In the genomic region with DNA sequence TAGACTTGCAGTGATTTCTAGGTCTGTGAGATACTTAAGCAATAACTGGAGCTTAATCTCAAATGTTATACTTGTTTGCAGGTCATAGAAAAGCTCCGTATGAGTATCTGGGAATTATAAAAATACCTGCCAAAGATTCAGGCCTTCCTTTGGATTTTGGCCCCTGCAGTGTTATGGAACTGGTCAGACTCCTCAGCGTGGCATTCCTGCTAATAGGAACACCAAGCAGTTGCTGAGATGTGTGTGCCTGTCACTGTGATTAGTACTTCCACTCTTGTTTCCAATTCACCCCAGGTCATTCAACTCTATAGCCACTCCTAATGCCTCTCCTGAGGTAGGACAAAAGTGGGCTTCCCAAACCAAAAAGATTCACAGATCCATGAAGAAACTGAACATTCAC, we compare ENCODE assay signal across 1 cellular context.
TF ChIP-seq lines count a peak whose summit lies in the region.

No MANE protein-coding gene starts in this region.

TF ChIP-seq in GM23338, 12 proteins besides CTCF, POLR2A, EP300 and RAD21 (continued from another document):
- no peak for TF ChIP-seq ETS1 (IDR thresholded peaks at IDR 0.05)
- TF ChIP-seq JUNB (IDR thresholded peaks at IDR 0.05; ENCODE audit: unreplicated experiment) = no peak
- TF ChIP-seq, protein P1, sequence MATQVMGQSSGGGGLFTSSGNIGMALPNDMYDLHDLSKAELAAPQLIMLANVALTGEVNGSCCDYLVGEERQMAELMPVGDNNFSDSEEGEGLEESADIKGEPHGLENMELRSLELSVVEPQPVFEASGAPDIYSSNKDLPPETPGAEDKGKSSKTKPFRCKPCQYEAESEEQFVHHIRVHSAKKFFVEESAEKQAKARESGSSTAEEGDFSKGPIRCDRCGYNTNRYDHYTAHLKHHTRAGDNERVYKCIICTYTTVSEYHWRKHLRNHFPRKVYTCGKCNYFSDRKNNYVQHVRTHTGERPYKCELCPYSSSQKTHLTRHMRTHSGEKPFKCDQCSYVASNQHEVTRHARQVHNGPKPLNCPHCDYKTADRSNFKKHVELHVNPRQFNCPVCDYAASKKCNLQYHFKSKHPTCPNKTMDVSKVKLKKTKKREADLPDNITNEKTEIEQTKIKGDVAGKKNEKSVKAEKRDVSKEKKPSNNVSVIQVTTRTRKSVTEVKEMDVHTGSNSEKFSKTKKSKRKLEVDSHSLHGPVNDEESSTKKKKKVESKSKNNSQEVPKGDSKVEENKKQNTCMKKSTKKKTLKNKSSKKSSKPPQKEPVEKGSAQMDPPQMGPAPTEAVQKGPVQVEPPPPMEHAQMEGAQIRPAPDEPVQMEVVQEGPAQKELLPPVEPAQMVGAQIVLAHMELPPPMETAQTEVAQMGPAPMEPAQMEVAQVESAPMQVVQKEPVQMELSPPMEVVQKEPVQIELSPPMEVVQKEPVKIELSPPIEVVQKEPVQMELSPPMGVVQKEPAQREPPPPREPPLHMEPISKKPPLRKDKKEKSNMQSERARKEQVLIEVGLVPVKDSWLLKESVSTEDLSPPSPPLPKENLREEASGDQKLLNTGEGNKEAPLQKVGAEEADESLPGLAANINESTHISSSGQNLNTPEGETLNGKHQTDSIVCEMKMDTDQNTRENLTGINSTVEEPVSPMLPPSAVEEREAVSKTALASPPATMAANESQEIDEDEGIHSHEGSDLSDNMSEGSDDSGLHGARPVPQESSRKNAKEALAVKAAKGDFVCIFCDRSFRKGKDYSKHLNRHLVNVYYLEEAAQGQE (IDR thresholded peaks at IDR 0.05; ENCODE audit: unreplicated experiment) = no peak
- no peak for TF ChIP-seq POLR2AphosphoS5 (IDR thresholded peaks at IDR 0.05; ENCODE audit: low read depth)
- no peak for TF ChIP-seq STAT1 (IDR thresholded peaks at IDR 0.05; ENCODE audit: unreplicated experiment)
- TF ChIP-seq EZH2phosphoT487 (IDR thresholded peaks at IDR 0.05; ENCODE audit: unreplicated experiment) = no peak
- no peak for TF ChIP-seq ZNF114 (CRISPR knock-in tag; IDR thresholded peaks at IDR 0.05)
